In the genomic region with DNA sequence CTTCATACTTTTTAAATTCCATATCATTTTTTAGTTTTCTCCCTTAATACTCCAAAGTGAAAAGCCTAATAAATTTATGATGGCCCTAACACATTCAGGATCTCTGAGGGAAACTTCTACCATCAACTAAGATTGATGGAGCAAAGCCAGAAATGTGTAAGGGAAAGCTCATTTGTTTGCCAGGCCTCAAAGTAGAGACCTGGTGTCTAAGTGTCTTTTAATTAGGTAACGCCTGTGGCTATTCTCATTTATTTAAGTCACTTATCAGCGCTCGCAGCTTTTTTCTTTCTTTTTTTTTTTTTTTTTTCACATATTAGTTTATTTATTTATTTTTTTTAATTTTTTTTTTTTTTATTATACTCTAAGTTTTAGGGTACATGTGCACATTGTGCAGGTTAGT, we compare ENCODE assay signal across 6 cellular contexts.
"Had no signal": no experiment of that assay in that cellular context is flagged by ENCODE, and none has a peak within 500 bp of the region (broad histone marks: within the 10 kb centered on the region; RNA-seq: fewer than 3 reads in every experiment).

No MANE protein-coding gene starts in this region.

- DNase-seq: GM23248, GOT3, H7, IMR-90 had no signal

- H3K27ac ChIP-seq: GM23248 had no signal

- H3K4me3 ChIP-seq: GM23248, HAP-1, K562 had no signal

- H3K36me3 ChIP-seq: HAP-1 had no signal

- H2AFZ ChIP-seq: GM23248 had no signal
